In genomic region chr2:8636691-8637636, GRCh38 we compare ENCODE assay signal across 13 cellular contexts. TPM values are rescaled to one million over a fixed set of nuclear protein-coding genes. Genes with fewer than 3 reads are reported as not detected.
A peak's percentile ranks its signal among the peaks of the same experiment; 100 is the strongest.
DNase-seq lines count a peak whose midpoint lies in the region; ATAC-seq and TF ChIP-seq lines count a peak whose summit lies in the region.
"Had no signal": no experiment of that assay in that cellular context is flagged by ENCODE, and none has a peak within 500 bp of the region (broad histone marks: within the 10 kb centered on the region; RNA-seq: fewer than 3 reads in every experiment).

No MANE protein-coding gene starts in this region.

- TF ChIP-seq CTCF in left lung (IDR thresholded peaks at IDR 0.05), result no peak

- H3K27ac ChIP-seq in caudate nucleus (ENCODE audit: low read depth, low read length), result peak overlapping the region; percentile 36
- peak overlapping the region in 1 of 2 donors; percentile 20 for H3K27ac ChIP-seq in left lung
- peak overlapping the region; percentile 37 for H3K27ac ChIP-seq in stomach smooth muscle (ENCODE audit: low read length)
- H3K27ac ChIP-seq: 22Rv1 had no signal

- H3K9ac ChIP-seq in stomach smooth muscle (ENCODE audit: low read length in 2 of 2), result peak overlapping the region in 1 of 2 donors; percentile 21

- no peaks in the 10 kb centered on the region for H3K9me3 ChIP-seq in left lung
- H3K9me3 ChIP-seq in stomach smooth muscle (ENCODE audit: control insufficient read depth in 2 of 2, low read length in 2 of 2), result no peaks in the 10 kb centered on the region

- peak; percentile 40 for ATAC-seq in left lung
- no peak for ATAC-seq in HG02981 (IDR thresholded peaks at IDR 0.05; ENCODE audit: unreplicated experiment)
- ATAC-seq in HG03520 (IDR thresholded peaks at IDR 0.05; ENCODE audit: unreplicated experiment), result no peak

- H3K27me3 ChIP-seq in left lung, result no peaks in the 10 kb centered on the region
- H3K27me3 ChIP-seq in stomach smooth muscle (ENCODE audit: control insufficient read depth in 1 of 2, insufficient read depth in 2 of 2, low read length in 2 of 2), result no peaks in the 10 kb centered on the region

- intact Hi-C loops in left lung (cut with DNase I), result no loop called here

- H3K4me1 ChIP-seq in left lung (peaks cover 0 to 5% of the 10 kb centered on the region in 2 donors), stomach smooth muscle (ENCODE audit: control insufficient read depth, insufficient read depth, low read length) (peaks cover 15% of the 10 kb centered on the region)

- DNase-seq in DMS79 treated with DMSO at 0.1 percent for 48 hours (lab: John Stamatoyannopoulos, UW), result peak; percentile 46
- DNase-seq in DMS79 (lab: John Stamatoyannopoulos, UW), result no peak
- DNase-seq in caudate nucleus (lab: John Stamatoyannopoulos, UW), result no peak
- DNase-seq in left lung, result peak in 1 of 2 donors; percentile 31
- no peak for DNase-seq in activated CD4-positive, alpha-beta T cell treated with anti-CD3 and anti-CD28 coated beads for 48 hours
- DNase-seq: activated CD8-positive, alpha-beta memory T cell treated with anti-CD3 and anti-CD28 coated beads, Interleukin-2, amount 50 U/mL, for 48 hours; GF-D8; KG1; NCI-H524 treated with DMSO at 0.1 percent for 48 hours had no signal

- H3K36me3 ChIP-seq in left lung, result no peaks in the 10 kb centered on the region
- H3K36me3 ChIP-seq in stomach smooth muscle (ENCODE audit: control insufficient read depth in 2 of 2, insufficient read depth in 2 of 2, low read length in 2 of 2), result no peaks in the 10 kb centered on the region

- H3K4me3 ChIP-seq in left lung (no peak overlapping the region), stomach smooth muscle (ENCODE audit: low read length in 2 of 2) (peak overlapping the region in 1 of 2 donors; percentile 57)

RNA-seq across cellular contexts. Expression of gene ID2, which starts 44.9 kb away (rescaled TPM):
- total RNA-seq in left lung, result 10 to 100 TPM; 67.5 to 87.0 TPM
